ENCODE assay signal across 21 cellular contexts in the genomic region with DNA sequence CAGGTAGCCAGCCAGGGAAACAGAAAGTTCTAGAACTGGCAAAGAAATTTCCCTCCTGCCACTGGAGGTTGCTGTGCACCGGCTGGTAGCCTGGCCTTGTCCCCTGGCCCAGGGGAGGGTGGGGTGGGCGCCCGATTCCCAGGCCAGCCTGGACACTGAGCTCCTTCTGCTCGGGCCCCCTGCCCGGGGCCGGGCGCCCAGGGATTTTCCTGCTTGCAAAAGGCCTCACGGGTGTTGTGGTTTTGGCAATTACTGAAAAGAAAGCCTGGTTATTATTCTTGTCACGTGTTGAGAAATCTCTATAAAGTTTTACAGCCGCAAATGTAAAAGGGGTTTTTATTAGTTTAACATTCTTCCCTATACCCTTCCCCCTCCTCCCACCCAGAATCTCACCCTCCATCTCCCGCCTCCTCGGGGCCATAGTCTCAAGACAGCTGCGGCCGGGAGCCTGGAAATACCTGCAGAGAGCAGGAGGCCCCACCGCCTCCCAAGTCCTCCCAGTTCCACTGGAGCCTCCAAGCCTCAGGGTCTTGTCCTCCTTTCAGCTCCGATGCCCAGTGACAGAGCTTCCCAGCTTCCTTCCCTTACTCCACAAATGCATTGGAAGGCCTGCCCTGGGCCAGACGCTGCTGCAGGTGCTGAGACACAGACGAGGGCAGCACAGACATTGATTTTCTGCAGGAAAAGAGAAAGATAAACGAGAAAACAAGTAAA.
DNase-seq lines count a peak whose midpoint lies in the region.
"Had no signal": no experiment of that assay in that cellular context is flagged by ENCODE, and none has a peak within 500 bp of the region (broad histone marks: within the 10 kb centered on the region; RNA-seq: fewer than 3 reads in every experiment).

No MANE protein-coding gene starts in this region.

- in situ Hi-C loops in G401 (cut with HindIII; ENCODE audit: low sequenced_read_pairs) = no loop called here

- H3K27me3 Mint-ChIP-seq in activated naive CD4-positive, alpha-beta T cell treated with anti-CD3 and anti-CD28 coated beads, Interleukin-2, amount 10 ng/mL, durations not matched to agents 7 days and 5 days = peaks cover 5% of the 10 kb centered on the region
- H3K27me3 Mint-ChIP-seq: CD4-positive, CD25-positive, alpha-beta regulatory T cell had no signal

- H3K27ac ChIP-seq in layer of hippocampus (ENCODE audit: low read depth, low read length) = peak overlapping the region; percentile 80
- H3K27ac ChIP-seq: ascending aorta, PC-9, thyroid gland, WERI-Rb-1 had no signal

- no peak overlapping the region for H3K4me3 Mint-ChIP-seq in activated naive CD4-positive, alpha-beta T cell treated with anti-CD3 and anti-CD28 coated beads, Interleukin-2, amount 10 ng/mL, durations not matched to agents 7 days and 5 days
- H3K4me3 Mint-ChIP-seq: CD4-positive, CD25-positive, alpha-beta regulatory T cell; effector memory CD8-positive, alpha-beta T cell; stimulated activated memory B cell treated with anti-CD40 and anti-IgM and Interleukin-4, amounts not matched to agents 10 μg/mL and 1 μg/mL and 100 μg/mL, for 72 hours had no signal

- H3K36me3 Mint-ChIP-seq in activated naive CD4-positive, alpha-beta T cell treated with anti-CD3 and anti-CD28 coated beads, Interleukin-2, amount 10 ng/mL, durations not matched to agents 7 days and 5 days = no peaks in the 10 kb centered on the region
- H3K36me3 Mint-ChIP-seq: CD4-positive, CD25-positive, alpha-beta regulatory T cell; stimulated activated memory B cell treated with anti-CD40 and anti-IgM and Interleukin-4, amounts not matched to agents 10 μg/mL and 1 μg/mL and 100 μg/mL, for 72 hours had no signal

- H3K27me3 ChIP-seq in layer of hippocampus (ENCODE audit: control insufficient read depth, insufficient read depth, low read length) = no peaks in the 10 kb centered on the region
- H3K27me3 ChIP-seq: ascending aorta, MG63, thyroid gland had no signal

- DNase-seq in G401 (ENCODE audit: low spot score) = peak; percentile 29
- peak in 51 of 58 donors; percentile 19 to 89 (median 65) for DNase-seq in anterior cingulate cortex (lab: John Stamatoyannopoulos, UW)
- peak in 8 of 10 donors; percentile 29 to 86 (median 52) for DNase-seq in posterior cingulate gyrus
- no peak for DNase-seq in effector CD4-positive, alpha-beta T cell
- DNase-seq in activated naive CD4-positive, alpha-beta T cell treated with anti-CD3 and anti-CD28 coated beads, Interleukin-2, amount 10 ng/mL, durations not matched to agents 7 days and 5 days = no peak
- no peak for DNase-seq in stimulated activated CD4-positive, alpha-beta T cell treated with anti-CD3 and anti-CD28 coated beads, Interleukin-15, amount 100 ng/mL, for 24 hours
- no peak for DNase-seq in NCI-H510A treated with DMSO at 0.1 percent for 48 hours (lab: John Stamatoyannopoulos, UW)
- DNase-seq: activated naive CD4-positive, alpha-beta T cell; activated T-cell treated with anti-CD3 and anti-CD28 coated beads for 4 hours; CD4-positive, CD25-positive, alpha-beta regulatory T cell; DMS 273 treated with DMSO at 0.1 percent for 48 hours; effector memory CD8-positive, alpha-beta T cell; left ventricle myocardium superior; MG63; NCI-H774; PC-9; thyroid gland; WERI-Rb-1 had no signal

- no peak overlapping the region for H3K27ac Mint-ChIP-seq in activated naive CD4-positive, alpha-beta T cell treated with anti-CD3 and anti-CD28 coated beads, Interleukin-2, amount 10 ng/mL, durations not matched to agents 7 days and 5 days
- H3K27ac Mint-ChIP-seq: effector memory CD8-positive, alpha-beta T cell; stimulated activated memory B cell treated with anti-CD40 and anti-IgM and Interleukin-4, amounts not matched to agents 10 μg/mL and 1 μg/mL and 100 μg/mL, for 72 hours had no signal

- intact Hi-C loops in posterior cingulate gyrus (cut with DNase I) = no loop called here

- no peaks in the 10 kb centered on the region for H3K9me3 Mint-ChIP-seq in activated naive CD4-positive, alpha-beta T cell treated with anti-CD3 and anti-CD28 coated beads, Interleukin-2, amount 10 ng/mL, durations not matched to agents 7 days and 5 days
- H3K9me3 Mint-ChIP-seq: effector memory CD8-positive, alpha-beta T cell had no signal

- H3K4me1 Mint-ChIP-seq in activated naive CD4-positive, alpha-beta T cell treated with anti-CD3 and anti-CD28 coated beads, Interleukin-2, amount 10 ng/mL, durations not matched to agents 7 days and 5 days = no peaks in the 10 kb centered on the region
- H3K4me1 Mint-ChIP-seq: CD4-positive, CD25-positive, alpha-beta regulatory T cell; stimulated activated memory B cell treated with anti-CD40 and anti-IgM and Interleukin-4, amounts not matched to agents 10 μg/mL and 1 μg/mL and 100 μg/mL, for 72 hours had no signal

- CTCF ChIA-PET in activated naive CD4-positive, alpha-beta T cell treated with anti-CD3 and anti-CD28 coated beads, Interleukin-2, amount 10 ng/mL, durations not matched to agents 7 days and 5 days (lab: Charles Lee) = no interaction called here

Comparison
In these comparisons a context has a peak if more than half of its experiments do, and no peak if none do; other contexts are left out.
1. DNase-seq: peak in G401 (single experiment), anterior cingulate cortex (51 of 58) and posterior cingulate gyrus (8 of 10); none in effector CD4-positive, alpha-beta T cell (single experiment), activated naive CD4-positive, alpha-beta T cell treated with anti-CD3 and anti-CD28 coated beads, Interleukin-2, amount 10 ng/mL, durations not matched to agents 7 days and 5 days (single experiment), stimulated activated CD4-positive, alpha-beta T cell treated with anti-CD3 and anti-CD28 coated beads, Interleukin-15, amount 100 ng/mL, for 24 hours (single experiment) and NCI-H510A treated with DMSO at 0.1 percent for 48 hours (single experiment).